Comparison of ENCODE assay signal across 30 cellular contexts in genomic region chr17:7108981-7109380, GRCh38. TPM values are rescaled to one million over a fixed set of nuclear protein-coding genes. Genes with fewer than 3 reads are reported as not detected.
"Had no signal": no experiment of that assay in that cellular context is flagged by ENCODE, and none has a peak within 500 bp of the region (broad histone marks: within the 10 kb centered on the region; RNA-seq: fewer than 3 reads in every experiment).

No MANE protein-coding gene starts in this region.

- H3K27me3 Mint-ChIP-seq: activated CD4-positive, alpha-beta T cell treated with anti-CD3 and anti-CD28 coated beads, Interleukin-2, amount 10 ng/mL, durations not matched to agents 7 days and 5 days; activated naive CD4-positive, alpha-beta T cell treated with anti-CD3 and anti-CD28 coated beads, Interleukin-2, amount 50 U/mL, for 24 hours; activated naive CD8-positive, alpha-beta T cell treated with anti-CD3 and anti-CD28 coated beads for 36 hours; activated naive CD8-positive, alpha-beta T cell treated with anti-CD3 and anti-CD28 coated beads, Interleukin-2, amount 50 U/mL, for 24 hours; activated T-cell treated with anti-CD3 and anti-CD28 coated beads, Interleukin-2, amount 50 U/mL, for 24 hours had no signal

- H3K27ac Mint-ChIP-seq: activated CD4-positive, alpha-beta memory T cell treated with anti-CD3 and anti-CD28 coated beads, Interleukin-2, amount 10 ng/mL, durations not matched to agents 7 days and 5 days; activated CD4-positive, alpha-beta T cell treated with anti-CD3 and anti-CD28 coated beads, Interleukin-2, amount 10 ng/mL, durations not matched to agents 7 days and 5 days; activated naive CD4-positive, alpha-beta T cell treated with anti-CD3 and anti-CD28 coated beads for 36 hours; activated naive CD4-positive, alpha-beta T cell treated with anti-CD3 and anti-CD28 coated beads, Interleukin-2, amount 50 U/mL, for 24 hours; activated naive CD8-positive, alpha-beta T cell treated with anti-CD3 and anti-CD28 coated beads for 36 hours; activated T-cell treated with anti-CD3 and anti-CD28 coated beads, Interleukin-2, amount 50 U/mL, for 24 hours; activated T-cell treated with anti-CD3 and anti-CD28 coated beads, Interleukin-2, amount 50 U/mL, for 72 hours; endodermal cell; T-helper 17 cell; T-helper 2 cell treated with Interferon-gamma antibody and Interleukin-4, amounts not matched to agents 5 μg/mL and 100 μg/mL, for 36 hours had no signal

- H3K9me3 Mint-ChIP-seq: activated CD4-positive, alpha-beta memory T cell treated with anti-CD3 and anti-CD28 coated beads, Interleukin-2, amount 10 ng/mL, durations not matched to agents 7 days and 5 days; activated CD4-positive, alpha-beta T cell treated with anti-CD3 and anti-CD28 coated beads, Interleukin-2, amount 10 ng/mL, durations not matched to agents 7 days and 5 days; activated naive CD4-positive, alpha-beta T cell treated with anti-CD3 and anti-CD28 coated beads for 36 hours; activated naive CD4-positive, alpha-beta T cell treated with anti-CD3 and anti-CD28 coated beads, Interleukin-2, amount 50 U/mL, for 24 hours; activated naive CD8-positive, alpha-beta T cell treated with anti-CD3 and anti-CD28 coated beads for 36 hours; activated naive CD8-positive, alpha-beta T cell treated with anti-CD3 and anti-CD28 coated beads, Interleukin-2, amount 50 U/mL, for 24 hours; activated T-cell treated with anti-CD3 and anti-CD28 coated beads, Interleukin-2, amount 50 U/mL, for 24 hours; activated T-cell treated with anti-CD3 and anti-CD28 coated beads, Interleukin-2, amount 50 U/mL, for 72 hours; endodermal cell; T-helper 2 cell treated with Interferon-gamma antibody and Interleukin-4, amounts not matched to agents 5 μg/mL and 100 μg/mL, for 36 hours had no signal

- DNase-seq: activated CD4-positive, alpha-beta memory T cell treated with anti-CD3 and anti-CD28 coated beads, Interleukin-2, amount 10 ng/mL, durations not matched to agents 7 days and 5 days; activated CD4-positive, alpha-beta T cell treated with anti-CD3 and anti-CD28 coated beads, Interleukin-2, amount 10 ng/mL, durations not matched to agents 7 days and 5 days; activated CD4-positive, CD25-positive, alpha-beta regulatory T cell; activated CD4-positive, CD25-positive, alpha-beta regulatory T cell treated with anti-CD3 and anti-CD28 coated beads, Interleukin-2, amount 50 U/mL, for 72 hours; activated CD8-positive, alpha-beta memory T cell treated with anti-CD3 and anti-CD28 coated beads, Interleukin-2, amount 50 U/mL, for 48 hours; activated naive CD4-positive, alpha-beta T cell treated with anti-CD3 and anti-CD28 coated beads for 36 hours; activated naive CD8-positive, alpha-beta T cell treated with anti-CD3 and anti-CD28 coated beads for 36 hours; activated naive CD8-positive, alpha-beta T cell treated with anti-CD3 and anti-CD28 coated beads, Interleukin-2, amount 50 U/mL, for 24 hours; activated T-cell treated with anti-CD3 and anti-CD28 coated beads for 4 hours; activated T-cell treated with anti-CD3 and anti-CD28 coated beads, Interleukin-2, amount 50 U/mL, for 24 hours; activated T-cell treated with anti-CD3 and anti-CD28 coated beads, Interleukin-2, amount 50 U/mL, for 72 hours; amygdala; body of pancreas; cerebellar nuclear complex; colonic mucosa; effector memory CD4-positive, alpha-beta T cell; endodermal cell; foreskin keratinocyte; gastrocnemius medialis; glutamatergic neuron; heart right ventricle; T-helper 1 cell; T-helper 17 cell; T1000; WERI-Rb-1 had no signal

- H3K27me3 ChIP-seq: body of pancreas, colonic mucosa had no signal

- H3K4me3 ChIP-seq: adrenal gland, body of pancreas, colonic mucosa, gastrocnemius medialis, heart right ventricle had no signal

- H3K36me3 ChIP-seq: adrenal gland, colonic mucosa, gastrocnemius medialis, heart right ventricle, WERI-Rb-1 had no signal

- H3K4me1 ChIP-seq: adrenal gland, body of pancreas, colonic mucosa, foreskin keratinocyte, gastrocnemius medialis had no signal

- ATAC-seq: activated naive CD8-positive, alpha-beta T cell treated with anti-CD3 and anti-CD28 coated beads, Interleukin-2, amount 50 U/mL, for 24 hours; body of pancreas; esophagus mucosa; foreskin keratinocyte; gastrocnemius medialis; T-helper 17 cell had no signal

- H3K9me3 ChIP-seq: adrenal gland, body of pancreas, colonic mucosa, gastrocnemius medialis, heart right ventricle had no signal

- H3K27ac ChIP-seq: adrenal gland, body of pancreas, colonic mucosa, foreskin keratinocyte, gastrocnemius medialis, heart right ventricle, WERI-Rb-1 had no signal

- H3K36me3 Mint-ChIP-seq: activated naive CD4-positive, alpha-beta T cell treated with anti-CD3 and anti-CD28 coated beads, Interleukin-2, amount 50 U/mL, for 24 hours; activated naive CD8-positive, alpha-beta T cell treated with anti-CD3 and anti-CD28 coated beads for 36 hours had no signal

- H3K4me3 Mint-ChIP-seq: activated CD4-positive, alpha-beta memory T cell treated with anti-CD3 and anti-CD28 coated beads, Interleukin-2, amount 10 ng/mL, durations not matched to agents 7 days and 5 days; activated CD4-positive, alpha-beta T cell treated with anti-CD3 and anti-CD28 coated beads, Interleukin-2, amount 10 ng/mL, durations not matched to agents 7 days and 5 days; activated naive CD4-positive, alpha-beta T cell treated with anti-CD3 and anti-CD28 coated beads for 36 hours; activated naive CD4-positive, alpha-beta T cell treated with anti-CD3 and anti-CD28 coated beads, Interleukin-2, amount 50 U/mL, for 24 hours; activated naive CD8-positive, alpha-beta T cell treated with anti-CD3 and anti-CD28 coated beads for 36 hours; activated naive CD8-positive, alpha-beta T cell treated with anti-CD3 and anti-CD28 coated beads, Interleukin-2, amount 50 U/mL, for 24 hours; activated T-cell treated with anti-CD3 and anti-CD28 coated beads, Interleukin-2, amount 50 U/mL, for 24 hours; activated T-cell treated with anti-CD3 and anti-CD28 coated beads, Interleukin-2, amount 50 U/mL, for 72 hours; endodermal cell; T-helper 2 cell treated with Interferon-gamma antibody and Interleukin-4, amounts not matched to agents 5 μg/mL and 100 μg/mL, for 36 hours had no signal

RNA-seq across cellular contexts. Expression of gene ASGR2, which starts 5.6 kb away (rescaled TPM):
- total RNA-seq: activated CD4-positive, alpha-beta memory T cell treated with anti-CD3 and anti-CD28 coated beads, Interleukin-2, amount 10 ng/mL, durations not matched to agents 7 days and 5 days; activated CD4-positive, alpha-beta T cell treated with anti-CD3 and anti-CD28 coated beads, Interleukin-2, amount 10 ng/mL, durations not matched to agents 7 days and 5 days; activated naive CD4-positive, alpha-beta T cell treated with anti-CD3 and anti-CD28 coated beads for 36 hours; activated naive CD8-positive, alpha-beta T cell treated with anti-CD3 and anti-CD28 coated beads for 36 hours; activated T-cell treated with anti-CD3 and anti-CD28 coated beads, Interleukin-2, amount 50 U/mL, for 72 hours; body of pancreas; epithelial cell of proximal tubule; foreskin keratinocyte had no signal
- polyA plus RNA-seq: foreskin keratinocyte had no signal

RNA-seq across cellular contexts. Expression of gene CLEC10A, which starts 28.9 kb away (rescaled TPM):
- total RNA-seq: activated CD4-positive, alpha-beta memory T cell treated with anti-CD3 and anti-CD28 coated beads, Interleukin-2, amount 10 ng/mL, durations not matched to agents 7 days and 5 days; activated CD4-positive, alpha-beta T cell treated with anti-CD3 and anti-CD28 coated beads, Interleukin-2, amount 10 ng/mL, durations not matched to agents 7 days and 5 days; activated naive CD4-positive, alpha-beta T cell treated with anti-CD3 and anti-CD28 coated beads for 36 hours; activated naive CD8-positive, alpha-beta T cell treated with anti-CD3 and anti-CD28 coated beads for 36 hours; activated T-cell treated with anti-CD3 and anti-CD28 coated beads, Interleukin-2, amount 50 U/mL, for 72 hours; endodermal cell; epithelial cell of proximal tubule; foreskin keratinocyte had no signal
- polyA plus RNA-seq: foreskin keratinocyte had no signal
